In genomic region chr10:124325998-124326636, GRCh38 we compare ENCODE assay signal across 18 cellular contexts.
"Had no signal": no experiment of that assay in that cellular context is flagged by ENCODE, and none has a peak within 500 bp of the region (broad histone marks: within the 10 kb centered on the region; RNA-seq: fewer than 3 reads in every experiment).

No MANE protein-coding gene starts in this region.

- H3K9me3 Mint-ChIP-seq: activated CD4-positive, alpha-beta T cell treated with anti-CD3 and anti-CD28 coated beads, Interleukin-2, amount 10 ng/mL, durations not matched to agents 7 days and 5 days had no signal

- H3K4me3 Mint-ChIP-seq: activated CD4-positive, alpha-beta T cell treated with anti-CD3 and anti-CD28 coated beads, Interleukin-2, amount 10 ng/mL, durations not matched to agents 7 days and 5 days; brain; memory B cell; nephron progenitor cell had no signal

- ATAC-seq: esophagus mucosa, gastrocnemius medialis, mucosa of descending colon, SK-N-SH treated with all-trans-retinoic acid at 6 μM for 48 hours had no signal

- DNase-seq: activated CD4-positive, alpha-beta T cell treated with anti-CD3 and anti-CD28 coated beads, Interleukin-2, amount 10 ng/mL, durations not matched to agents 7 days and 5 days; activated effector memory CD4-positive, alpha-beta T cell treated with anti-CD3 and anti-CD28 coated beads, Interleukin-2, amount 50 U/mL, for 16 hours; activated naive CD4-positive, alpha-beta T cell treated with anti-CD3 and anti-CD28 coated beads, Interleukin-2, amount 50 U/mL, for 16 hours; aorta; caudate nucleus; effector memory CD4-positive, alpha-beta T cell; gastrocnemius medialis; hippocampal formation; mucosa of descending colon; nephron progenitor cell; posterior cingulate gyrus; retina; stimulated activated CD4-positive, alpha-beta T cell treated with anti-CD3 and anti-CD28 coated beads, Interleukin-4, amount 100 ng/mL, for 1 hour; stimulated activated naive CD4-positive, alpha-beta T cell treated with Interleukin-2 at 50 U/mL for 16 hours had no signal

- H3K4me1 Mint-ChIP-seq: activated CD4-positive, alpha-beta T cell treated with anti-CD3 and anti-CD28 coated beads, Interleukin-2, amount 10 ng/mL, durations not matched to agents 7 days and 5 days; memory B cell had no signal

- H3K27ac Mint-ChIP-seq: activated CD4-positive, alpha-beta T cell treated with anti-CD3 and anti-CD28 coated beads, Interleukin-2, amount 10 ng/mL, durations not matched to agents 7 days and 5 days; memory B cell; nephron progenitor cell had no signal

- H3K36me3 Mint-ChIP-seq: brain, memory B cell had no signal
